1 cellular context compared by ENCODE assay signal in genomic region chr4:118682928-118683327, GRCh38.
TF ChIP-seq lines count a peak whose summit lies in the region.

No MANE protein-coding gene starts in this region.

TF ChIP-seq in HCT116, 20 proteins besides CTCF, POLR2A, EP300 and RAD21 (continued from another document):
- TF ChIP-seq REST (IDR thresholded peaks at IDR 0.05; ENCODE audit: low read depth) (no peak), ZFX (IDR thresholded peaks at IDR 0.05) (no peak), CBX3 (IDR thresholded peaks at IDR 0.05; ENCODE audit: low read depth) (no peak), EGR1 (IDR thresholded peaks at IDR 0.05; ENCODE audit: low read depth) (no peak), CEBPB (IDR thresholded peaks at IDR 0.05; ENCODE audit: low read depth) (no peak)
